11 cellular contexts compared by ENCODE assay signal in genomic region chr5:132013006-132013689, GRCh38. TPM values are rescaled to one million over a fixed set of nuclear protein-coding genes. Genes with fewer than 3 reads are reported as not detected.
DNase-seq lines count a peak whose midpoint lies in the region; ATAC-seq and TF ChIP-seq lines count a peak whose summit lies in the region.
"Had no signal": no experiment of that assay in that cellular context is flagged by ENCODE, and none has a peak within 500 bp of the region (broad histone marks: within the 10 kb centered on the region; RNA-seq: fewer than 3 reads in every experiment).

No MANE protein-coding gene starts in this region.

- POLR2A ChIA-PET in CD8-positive, alpha-beta memory T cell (lab: Charles Lee), result no interaction called here

- BruUV-seq in Calu3 (replicated peaks; lab: Mats Ljungman, UMichigan), result no TSS peak

- ATAC-seq in T-helper 17 cell (no peak), psoas muscle (peak; percentile 84 to 92 (median 90)), HG02610 (IDR thresholded peaks at IDR 0.05; ENCODE audit: unreplicated experiment) (no peak), HG03457 (IDR thresholded peaks at IDR 0.05; ENCODE audit: unreplicated experiment) (no peak)

- WGBS in psoas muscle, 3 donors, result 13 to 21% (median 16%) methylated on average over 5 of the region's 5 CpGs

- CTCF ChIA-PET in CD8-positive, alpha-beta memory T cell (lab: Charles Lee), result interaction anchor here (1.8 kb wide), 1 partner anchor 424 kb away, joined by 6 read pairs; no protein-coding TSS in a partner anchor
- CTCF ChIA-PET in Calu3 (lab: Charles Lee), result interaction anchor here (1.5 kb wide), 1 partner anchor 10 kb away, joined by 3 read pairs; no protein-coding TSS in a partner anchor

- no peak overlapping the region for H3K27ac ChIP-seq in CD8-positive, alpha-beta memory T cell (ENCODE audit: low read depth, low read length)
- H3K27ac ChIP-seq in psoas muscle, result peak overlapping the region; percentile 71
- H3K27ac ChIP-seq: adrenal gland had no signal

- no peaks in the 10 kb centered on the region for H3K9me3 ChIP-seq in CD8-positive, alpha-beta memory T cell (ENCODE audit: low read length)
- H3K9me3 ChIP-seq in T-helper 17 cell (ENCODE audit: control insufficient read depth, low read length, poor library complexity, severe bottlenecking) (no peaks in the 10 kb centered on the region), psoas muscle (no peaks in the 10 kb centered on the region)
- H3K9me3 ChIP-seq: adrenal gland had no signal

- peaks cover 3% of the 10 kb centered on the region for H3K27me3 ChIP-seq in CD8-positive, alpha-beta memory T cell (ENCODE audit: insufficient read depth, low read length, poor library complexity, severe bottlenecking)
- H3K27me3 ChIP-seq in psoas muscle (ENCODE audit: insufficient read depth in 3 of 3, low read length in 2 of 3), result no peaks in the 10 kb centered on the region
- H3K27me3 ChIP-seq: adrenal gland had no signal

- TF ChIP-seq CTCF in psoas muscle (IDR thresholded peaks at IDR 0.05) (no peak), Calu3 (IDR thresholded peaks at IDR 0.05; ENCODE audit: unreplicated experiment) (no peak)

- H3K36me3 ChIP-seq in CD8-positive, alpha-beta memory T cell (ENCODE audit: insufficient read depth, low read length), result no peaks in the 10 kb centered on the region
- H3K36me3 ChIP-seq in psoas muscle (ENCODE audit: insufficient read depth in 1 of 2, low read depth in 1 of 2), result no peaks in the 10 kb centered on the region
- H3K36me3 ChIP-seq: adrenal gland had no signal

- peaks cover 7 to 22% of the 10 kb centered on the region in 2 donors for H3K27me3 Mint-ChIP-seq in CD8-positive, alpha-beta memory T cell
- peaks cover 24% of the 10 kb centered on the region for H3K27me3 Mint-ChIP-seq in T-helper 17 cell
- H3K27me3 Mint-ChIP-seq in Calu3 (ENCODE audit: unreplicated experiment), result peaks cover 81% of the 10 kb centered on the region

- peaks cover 20% of the 10 kb centered on the region for H3K4me1 ChIP-seq in CD8-positive, alpha-beta memory T cell (ENCODE audit: insufficient read depth, low read length)
- H3K4me1 ChIP-seq in psoas muscle, result peaks cover 18% of the 10 kb centered on the region

- H3K4me3 Mint-ChIP-seq in CD8-positive, alpha-beta memory T cell, result peak overlapping the region in 4 of 7 donors; percentile 45 to 79 (median 62)
- no peak overlapping the region for H3K4me3 Mint-ChIP-seq in T-helper 17 cell
- H3K4me3 Mint-ChIP-seq in Calu3 (ENCODE audit: low read depth, unreplicated experiment), result no peak overlapping the region

- H3K4me3 ChIP-seq in CD8-positive, alpha-beta memory T cell (ENCODE audit: low read length), result no peak overlapping the region
- H3K4me3 ChIP-seq in psoas muscle, result no peak overlapping the region
- H3K4me3 ChIP-seq: adrenal gland had no signal

- peak overlapping the region in 3 of 8 donors; percentile 23 to 47 (median 45) for H3K27ac Mint-ChIP-seq in CD8-positive, alpha-beta memory T cell
- H3K27ac Mint-ChIP-seq in T-helper 17 cell (peak overlapping the region; percentile 63), Calu3 (ENCODE audit: unreplicated experiment) (no peak overlapping the region)

- H3K36me3 Mint-ChIP-seq in CD8-positive, alpha-beta memory T cell, result no peaks in the 10 kb centered on the region
- no peaks in the 10 kb centered on the region for H3K36me3 Mint-ChIP-seq in T-helper 17 cell (ENCODE audit: low read depth)
- H3K36me3 Mint-ChIP-seq in Calu3 (ENCODE audit: insufficient read depth, unreplicated experiment), result peaks cover 11% of the 10 kb centered on the region

- peaks cover 36 to 45% (median 44%) of the 10 kb centered on the region in 3 donors for H3K4me1 Mint-ChIP-seq in CD8-positive, alpha-beta memory T cell
- H3K4me1 Mint-ChIP-seq in T-helper 17 cell (peaks cover 45% of the 10 kb centered on the region), Calu3 (ENCODE audit: low read depth, unreplicated experiment) (no peaks in the 10 kb centered on the region)

- H3K9me3 Mint-ChIP-seq in CD8-positive, alpha-beta memory T cell, result no peaks in the 10 kb centered on the region
- no peaks in the 10 kb centered on the region for H3K9me3 Mint-ChIP-seq in Calu3 (ENCODE audit: low read depth, unreplicated experiment)

- intact Hi-C loops in cardiac septum (cut with DNase I) (no loop called here), psoas muscle (cut with DNase I) (no loop called here), Calu3 (cut with micrococcal nuclease; ENCODE audit: unreplicated experiment) (loop anchor here (10.0 kb wide), 1 partner anchor 1258 kb away; no protein-coding TSS in a partner anchor)

- DNase-seq in CD8-positive, alpha-beta memory T cell, result no peak
- DNase-seq in T-helper 17 cell (no peak), cardiac septum (ENCODE audit: low spot score) (peak; percentile 78), psoas muscle (peak in 1 of 2 donors; percentile 67), Calu3 (no peak)

RNA-seq across cellular contexts. Expression of gene ACSL6, which starts 1.7 kb away (rescaled TPM):
- total RNA-seq in CD8-positive, alpha-beta memory T cell, result 10 to 100 TPM; 21.8 to 22.7 TPM
- 20.7 TPM for polyA plus RNA-seq in CD8-positive, alpha-beta memory T cell
- total RNA-seq in T-helper 17 cell, result 10 to 100 TPM; 18.0 to 22.2 TPM
- total RNA-seq in cardiac septum, result 4.5 TPM
- total RNA-seq in psoas muscle, result 1 to 10 TPM in 2 of 4 donors, under 1 TPM in 2; 0.52 to 2.2 (median 0.81) TPM
- under 1 TPM; 0.12 to 0.46 (median 0.13) TPM for polyA plus RNA-seq in psoas muscle
- total RNA-seq in Calu3 (2022), result 0.24 and 0.86 TPM in 2 replicates

RNA-seq across cellular contexts. Expression of gene IL3, which starts 47.3 kb away (rescaled TPM):
- 10 to 100 TPM; 69.7 to 71.9 TPM for total RNA-seq in CD8-positive, alpha-beta memory T cell
- not detected for polyA plus RNA-seq in CD8-positive, alpha-beta memory T cell
- total RNA-seq in T-helper 17 cell, result not detected
- not detected for total RNA-seq in cardiac septum
- not detected for total RNA-seq in psoas muscle
- polyA plus RNA-seq in psoas muscle, result not detected
- not detected in 2 replicates for total RNA-seq in Calu3 (2022)
- total RNA-seq: adrenal gland, fibroblast of villous mesenchyme, HT1080, subcutaneous adipose tissue had no signal
- polyA plus RNA-seq: adrenal gland had no signal

Comparison
In these comparisons a context has a peak if more than half of its experiments do, and no peak if none do; other contexts are left out.
1. H3K4me3 Mint-ChIP-seq: peak in CD8-positive, alpha-beta memory T cell (4 of 7); none in T-helper 17 cell (single experiment) and Calu3 (single experiment).
2. ATAC-seq: peak in psoas muscle (4 of 4); none in T-helper 17 cell (single experiment), HG02610 (single experiment) and HG03457 (single experiment).
3. RNA of gene IL3, which starts 47.3 kb away (total RNA-seq): 69.7 to 71.9 TPM in CD8-positive, alpha-beta memory T cell; not detected in T-helper 17 cell, not detected in cardiac septum (single experiment), not detected in psoas muscle and not detected in Calu3; every median in the first group is over 10 times any median in the second.